8 cellular contexts compared by ENCODE assay signal in genomic region chr21:36130415-36130762, GRCh38. TPM values are rescaled to one million over a fixed set of nuclear protein-coding genes. Genes with fewer than 3 reads are reported as not detected.
DNase-seq lines count a peak whose midpoint lies in the region; ATAC-seq and TF ChIP-seq lines count a peak whose summit lies in the region.
"Not testable (repeated sequence)": the region's sequence is repeated elsewhere in the genome, so short reads cannot be mapped to it uniquely, and the experiment has no call there.

No MANE protein-coding gene starts in this region.

- peak overlapping the region in 7 of 8 donors; percentile 46 to 91 (median 74) for H3K27ac Mint-ChIP-seq in CD8-positive, alpha-beta memory T cell
- 0 out of 2 replicates have a peak overlapping the region, but pooled peaks have one; percentile 58 for H3K27ac Mint-ChIP-seq in WTC11
- H3K27ac Mint-ChIP-seq in activated naive CD8-positive, alpha-beta T cell treated with anti-CD3 and anti-CD28 coated beads, Interleukin-2, amount 50 U/mL, for 24 hours: peak overlapping the region; percentile 72
- H3K27ac Mint-ChIP-seq in endothelial cell (ENCODE audit: unreplicated experiment): not testable (repeated sequence)

- H3K79me1 ChIP-seq in trophoblast cell (ENCODE audit: low read length): not testable (repeated sequence)

- H3K9ac ChIP-seq in Loucy (ENCODE audit: low read depth, low read length, poor library complexity, severe bottlenecking) (peak overlapping the region; percentile 73), iPS-20b (ENCODE audit: low read depth, low read length) (peak overlapping the region; percentile 53; the same call in 1 of the 2 replicates)
- H3K9ac ChIP-seq in trophoblast cell (ENCODE audit: low read length): not testable (repeated sequence)

- not testable (repeated sequence) for H3K4me3 ChIP-seq in CD8-positive, alpha-beta memory T cell (ENCODE audit: low read length); trophoblast cell (ENCODE audit: low read depth, low read length)
- H3K4me3 ChIP-seq in Loucy (ENCODE audit: low read length, poor library complexity, severe bottlenecking) (peak overlapping the region; percentile 83), iPS-20b (ENCODE audit: low read length) (peak overlapping the region; percentile 69), transverse colon (peak overlapping the region in 3 of 4 donors; percentile 38 to 64 (median 45))

- H3K14ac ChIP-seq in trophoblast cell (ENCODE audit: low read length): not testable (repeated sequence)

- not testable (repeated sequence) for H4K8ac ChIP-seq in trophoblast cell (ENCODE audit: low read depth, low read length)

- H3K36me3 Mint-ChIP-seq in CD8-positive, alpha-beta memory T cell; WTC11; activated naive CD8-positive, alpha-beta T cell treated with anti-CD3 and anti-CD28 coated beads, Interleukin-2, amount 50 U/mL, for 24 hours (ENCODE audit: low read depth); endothelial cell (ENCODE audit: low read depth, unreplicated experiment): not testable (repeated sequence)

- peaks cover 21 to 34% (median 24%) of the 10 kb centered on the region in 3 donors for H3K4me1 Mint-ChIP-seq in CD8-positive, alpha-beta memory T cell
- H3K4me1 Mint-ChIP-seq in WTC11: peaks cover 33% of the 10 kb centered on the region
- H3K4me1 Mint-ChIP-seq in activated naive CD8-positive, alpha-beta T cell treated with anti-CD3 and anti-CD28 coated beads, Interleukin-2, amount 50 U/mL, for 24 hours: peaks cover 21% of the 10 kb centered on the region
- H3K4me1 Mint-ChIP-seq in endothelial cell (ENCODE audit: unreplicated experiment): not testable (repeated sequence)

- not testable (repeated sequence) for H3K79me2 ChIP-seq in Loucy (ENCODE audit: insufficient read depth, low read length); trophoblast cell (ENCODE audit: control insufficient read depth, insufficient read depth, low read length, poor library complexity)

- not testable (repeated sequence) for H4K91ac ChIP-seq in trophoblast cell (ENCODE audit: low read depth, low read length)

- not testable (repeated sequence) for H2AK5ac ChIP-seq in trophoblast cell (ENCODE audit: low read length)

- not testable (repeated sequence) for H3K9me2 ChIP-seq in Loucy (replicated peaks; ENCODE audit: low read depth, low read length)

- H3K4ac ChIP-seq in trophoblast cell (ENCODE audit: low read depth, low read length): not testable (repeated sequence)

- H3K9me3 ChIP-seq in CD8-positive, alpha-beta memory T cell (ENCODE audit: low read length); Loucy (ENCODE audit: insufficient read depth, low read depth, low read length); iPS-20b (ENCODE audit: insufficient read depth, low read depth, low read length); trophoblast cell (ENCODE audit: insufficient read depth, low read depth, low read length); transverse colon: not testable (repeated sequence)

- peak overlapping the region; percentile 85 to 92 (median 89) for H3K4me3 Mint-ChIP-seq in CD8-positive, alpha-beta memory T cell
- peak overlapping the region; percentile 81 for H3K4me3 Mint-ChIP-seq in WTC11
- peak overlapping the region; percentile 78 for H3K4me3 Mint-ChIP-seq in activated naive CD8-positive, alpha-beta T cell treated with anti-CD3 and anti-CD28 coated beads, Interleukin-2, amount 50 U/mL, for 24 hours
- peak overlapping the region; percentile 85 for H3K4me3 Mint-ChIP-seq in endothelial cell (ENCODE audit: unreplicated experiment)

- H3K18ac ChIP-seq in trophoblast cell (ENCODE audit: low read length): not testable (repeated sequence)

- H3K4me2 ChIP-seq in Loucy (ENCODE audit: low read depth, low read length, poor library complexity, severe bottlenecking) (peak overlapping the region; percentile 100), trophoblast cell (ENCODE audit: low read length) (peak overlapping the region; percentile 45)

- not testable (repeated sequence) for H3K27ac ChIP-seq in CD8-positive, alpha-beta memory T cell (ENCODE audit: low read depth, low read length); iPS-20b (ENCODE audit: low read length); trophoblast cell (ENCODE audit: low read depth, low read length); transverse colon

- H2BK5ac ChIP-seq in trophoblast cell (ENCODE audit: low read depth, low read length, poor library complexity): not testable (repeated sequence)

- H3K4me1 ChIP-seq in CD8-positive, alpha-beta memory T cell (ENCODE audit: insufficient read depth, low read length): peaks cover 13% of the 10 kb centered on the region
- H3K4me1 ChIP-seq in Loucy (ENCODE audit: insufficient read depth, low read length, poor library complexity, severe bottlenecking) (peaks cover 18% of the 10 kb centered on the region), transverse colon (peaks cover 0 to 40% (median 27%) of the 10 kb centered on the region in 4 donors)
- H3K4me1 ChIP-seq in iPS-20b (ENCODE audit: insufficient read depth, low read length); trophoblast cell (ENCODE audit: control insufficient read depth in 1 of 2, insufficient read depth in 2 of 2, low read length in 2 of 2): not testable (repeated sequence)

- not testable (repeated sequence) for TF ChIP-seq CTCF in Loucy (conservative IDR thresholded peaks at IDR 0.05; ENCODE audit: low read length); WTC11 (IDR thresholded peaks at IDR 0.05); endothelial cell (IDR thresholded peaks at IDR 0.05; ENCODE audit: unreplicated experiment); transverse colon (IDR thresholded peaks at IDR 0.05)

- in situ Hi-C loops in transverse colon (cut with MboI; ENCODE audit: low pct_ligation_motif_present in 1 of 4, low pct_unique_long_range_greater_than_20kb in 1 of 4, low sequenced_read_pairs in 3 of 4): loop anchor here in 2 of 4 donors (25.0 kb wide), 1 partner anchor 207 kb away; no protein-coding TSS in a partner anchor

- POLR2A ChIA-PET in CD8-positive, alpha-beta memory T cell (lab: Charles Lee); WTC11 (lab: Charles Lee): not testable (repeated sequence)

- H2BK120ac ChIP-seq in trophoblast cell (ENCODE audit: insufficient read depth, low read length, poor library complexity): not testable (repeated sequence)

- TF ChIP-seq EP300 in transverse colon (IDR thresholded peaks at IDR 0.05; ENCODE audit: low read depth): not testable (repeated sequence)

- not testable (repeated sequence) for H3K9me3 Mint-ChIP-seq in CD8-positive, alpha-beta memory T cell; WTC11; activated naive CD8-positive, alpha-beta T cell treated with anti-CD3 and anti-CD28 coated beads, Interleukin-2, amount 50 U/mL, for 24 hours; endothelial cell (ENCODE audit: unreplicated experiment)

- not testable (repeated sequence) for H3K23ac ChIP-seq in trophoblast cell (ENCODE audit: low read length)

- intact Hi-C loops in transverse colon (cut with DNase I; ENCODE audit: low total_unique reads): not testable (repeated sequence)

- peak in 1 of 5 donors; percentile 16 for DNase-seq in CD8-positive, alpha-beta memory T cell
- not testable (repeated sequence) for DNase-seq in WTC11 (ENCODE audit: low spot score); activated naive CD8-positive, alpha-beta T cell treated with anti-CD3 and anti-CD28 coated beads, Interleukin-2, amount 50 U/mL, for 24 hours; endothelial cell (ENCODE audit: low spot score); trophoblast cell; transverse colon

- not testable (repeated sequence) for H4K20me1 ChIP-seq in Loucy (ENCODE audit: insufficient read depth, low read length, poor library complexity, severe bottlenecking)

- not testable (repeated sequence) for H3K27me3 Mint-ChIP-seq in CD8-positive, alpha-beta memory T cell; activated naive CD8-positive, alpha-beta T cell treated with anti-CD3 and anti-CD28 coated beads, Interleukin-2, amount 50 U/mL, for 24 hours; endothelial cell (ENCODE audit: unreplicated experiment)
- peaks cover 34% of the 10 kb centered on the region for H3K27me3 Mint-ChIP-seq in WTC11 (ENCODE audit: low read depth)

- CTCF ChIA-PET in CD8-positive, alpha-beta memory T cell (lab: Charles Lee): interaction anchor here (0.8 kb wide), 1 partner anchor 11 kb away, joined by 3 read pairs; no protein-coding TSS in a partner anchor
- CTCF ChIA-PET in WTC11 (lab: Charles Lee): interaction anchor here (0.8 to 1.0 kb wide), 2 partner anchors 9 to 79 kb away, joined by 4 read pairs; no protein-coding TSS in a partner anchor

- H3K27me3 ChIP-seq in CD8-positive, alpha-beta memory T cell (ENCODE audit: insufficient read depth, low read length, poor library complexity, severe bottlenecking); Loucy (ENCODE audit: insufficient read depth, low read length, poor library complexity, severe bottlenecking); trophoblast cell (ENCODE audit: insufficient read depth, low read length); transverse colon: not testable (repeated sequence)
- peaks cover 43% of the 10 kb centered on the region for H3K27me3 ChIP-seq in iPS-20b (ENCODE audit: insufficient read depth, low read length)

- H2BK12ac ChIP-seq in trophoblast cell (ENCODE audit: low read length): not testable (repeated sequence)

- TF ChIP-seq POLR2A in transverse colon (IDR thresholded peaks at IDR 0.05): not testable (repeated sequence)

- not testable (repeated sequence) for H3K36me3 ChIP-seq in CD8-positive, alpha-beta memory T cell (ENCODE audit: insufficient read depth, low read length); Loucy (ENCODE audit: insufficient read depth, low read length); iPS-20b (ENCODE audit: insufficient read depth, low read depth, low read length); trophoblast cell (ENCODE audit: control insufficient read depth in 1 of 2, insufficient read depth in 2 of 2, low read length in 2 of 2); transverse colon

- H2AFZ ChIP-seq in Loucy (ENCODE audit: low read length): peak overlapping the region; percentile 89
- H2AFZ ChIP-seq in trophoblast cell (ENCODE audit: insufficient read depth, low read length, poor library complexity): not testable (repeated sequence)

- no CpG with 5 or more reads among the region's 18 CpGs for WGBS in trophoblast cell (ENCODE audit: extremely low coverage, insufficient coverage, insufficient read length)
- 26 to 49% methylated on average over 3 to 6 of the region's 18 CpGs for WGBS in transverse colon (ENCODE audit: low coverage in 1 of 2), 2 donors

- ATAC-seq in WTC11; activated naive CD8-positive, alpha-beta T cell treated with anti-CD3 and anti-CD28 coated beads, Interleukin-2, amount 50 U/mL, for 24 hours: not testable (repeated sequence)

- H3F3A ChIP-seq in Loucy (ENCODE audit: low read depth): not testable (repeated sequence)

- not testable (repeated sequence) for H4K12ac ChIP-seq in trophoblast cell (ENCODE audit: low read depth, low read length)

RNA-seq across cellular contexts. Expression of gene CBR3, which starts 4.5 kb away (rescaled TPM):
- 1 to 10 TPM; 7.6 to 7.9 TPM for total RNA-seq in CD8-positive, alpha-beta memory T cell
- polyA plus RNA-seq in CD8-positive, alpha-beta memory T cell: 2.3 TPM
- total RNA-seq in WTC11 (2021) (4.2 to 12.9 TPM (median 5.2 TPM) in 3 replicates), endothelial cell (ENCODE audit: unreplicated experiment) (0.38 TPM), transverse colon (1 to 10 TPM in 2 of 4 donors, not detected in 2; 3.4 to 5.1 TPM)
- polyA plus RNA-seq in trophoblast cell (2013): 2.9 and 3.3 TPM in 2 replicates

RNA-seq across cellular contexts. Expression of gene DOP1B, which starts 26.2 kb away (rescaled TPM):
- 10 to 100 TPM; 12.1 to 15.2 TPM for total RNA-seq in CD8-positive, alpha-beta memory T cell
- polyA plus RNA-seq in CD8-positive, alpha-beta memory T cell: 12.0 TPM
- total RNA-seq in WTC11 (2021): 8.3 to 11.4 TPM (median 9.1 TPM) in 3 replicates
- 8.7 TPM for total RNA-seq in endothelial cell (ENCODE audit: unreplicated experiment)
- polyA plus RNA-seq in trophoblast cell (2013): 26.7 and 27.3 TPM in 2 replicates
- 10 to 100 TPM; 49.4 to 74.4 (median 61.0) TPM for total RNA-seq in transverse colon
